Comparison of ENCODE assay signal across 9 cellular contexts in genomic region chr20:47316776-47317126, GRCh38. TPM values are rescaled to one million over a fixed set of nuclear protein-coding genes. Genes with fewer than 3 reads are reported as not detected.
DNase-seq lines count a peak whose midpoint lies in the region; ATAC-seq and TF ChIP-seq lines count a peak whose summit lies in the region.
"Had no signal": no experiment of that assay in that cellular context is flagged by ENCODE, and none has a peak within 500 bp of the region (broad histone marks: within the 10 kb centered on the region; RNA-seq: fewer than 3 reads in every experiment).

No MANE protein-coding gene starts in this region.

- no peak for DNase-seq in Calu3
- DNase-seq in activated CD4-positive, alpha-beta memory T cell treated with anti-CD3 and anti-CD28 coated beads for 36 hours = no peak
- no peak for DNase-seq in right atrium auricular region (ENCODE audit: low spot score)
- no peak for DNase-seq in psoas muscle
- DNase-seq in dedifferentiated amniotic fluid mesenchymal stem cell (ENCODE audit: extremely low spot score) = no peak
- DNase-seq in DMS153 (lab: John Stamatoyannopoulos, UW) = no peak
- DNase-seq: NCI-H187 had no signal

- TF ChIP-seq CTCF in Calu3 (IDR thresholded peaks at IDR 0.05; ENCODE audit: unreplicated experiment) (no peak), right atrium auricular region (IDR thresholded peaks at IDR 0.05) (no peak), psoas muscle (IDR thresholded peaks at IDR 0.05) (no peak)

- H3K36me3 Mint-ChIP-seq in Calu3 (ENCODE audit: insufficient read depth, unreplicated experiment) = peaks cover 75% of the 10 kb centered on the region
- peaks cover 4% of the 10 kb centered on the region for H3K36me3 Mint-ChIP-seq in activated CD4-positive, alpha-beta memory T cell treated with anti-CD3 and anti-CD28 coated beads for 36 hours

- H3K4me3 Mint-ChIP-seq in Calu3 (ENCODE audit: low read depth, unreplicated experiment) = peak overlapping the region; percentile 54
- no peak overlapping the region for H3K4me3 Mint-ChIP-seq in activated CD4-positive, alpha-beta memory T cell treated with anti-CD3 and anti-CD28 coated beads for 36 hours

- H3K4me3 ChIP-seq in right atrium auricular region = no peak overlapping the region
- H3K4me3 ChIP-seq in psoas muscle = peak overlapping the region; percentile 3

- H3K36me3 ChIP-seq in right atrium auricular region (no peaks in the 10 kb centered on the region), psoas muscle (ENCODE audit: insufficient read depth in 1 of 2, low read depth in 1 of 2) (peaks cover 0 to 6% of the 10 kb centered on the region in 2 donors)

- ATAC-seq in psoas muscle (peak in 1 of 4 donors; percentile 0), GM21619 (IDR thresholded peaks at IDR 0.05; ENCODE audit: unreplicated experiment) (no peak), HG03175 (IDR thresholded peaks at IDR 0.05; ENCODE audit: unreplicated experiment) (no peak)

- POLR2A ChIA-PET in activated CD4-positive, alpha-beta memory T cell treated with anti-CD3 and anti-CD28 coated beads for 36 hours (lab: Charles Lee) = interaction anchor here (1.0 to 1.8 kb wide), 2 partner anchors 10 to 40 kb away, joined by 4 to 7 read pairs; partner anchors contain the start of gene ZMYND8

- no TSS peak for BruUV-seq in Calu3 (replicated peaks; lab: Mats Ljungman, UMichigan)

- H3K27me3 ChIP-seq in right atrium auricular region (no peaks in the 10 kb centered on the region), psoas muscle (ENCODE audit: insufficient read depth in 3 of 3, low read length in 2 of 3) (no peaks in the 10 kb centered on the region)

- intact Hi-C loops in Calu3 (cut with micrococcal nuclease; ENCODE audit: unreplicated experiment) (loop anchor here (10.0 kb wide), 1 partner anchor 1258 kb away; no protein-coding TSS in a partner anchor), psoas muscle (cut with DNase I) (loop anchor here in 1 of 2 donors (1.0 to 10.0 kb wide), 2 partner anchors 42 to 1382 kb away; partner anchors contain the start of gene PCIF1)
- intact Hi-C loops in activated CD4-positive, alpha-beta memory T cell treated with anti-CD3 and anti-CD28 coated beads for 36 hours (cut with micrococcal nuclease) = loop anchor here (1.0 to 2.0 kb wide), 2 partner anchors 40 to 42 kb away; partner anchors contain the start of gene ZMYND8

- H3K27me3 Mint-ChIP-seq in Calu3 (ENCODE audit: unreplicated experiment) = no peaks in the 10 kb centered on the region
- H3K27me3 Mint-ChIP-seq in activated CD4-positive, alpha-beta memory T cell treated with anti-CD3 and anti-CD28 coated beads for 36 hours = no peaks in the 10 kb centered on the region

- H3K27ac ChIP-seq in right atrium auricular region (peak overlapping the region; percentile 94 to 98), psoas muscle (peak overlapping the region; percentile 96)

- H3K9me3 ChIP-seq in right atrium auricular region = no peaks in the 10 kb centered on the region
- no peaks in the 10 kb centered on the region for H3K9me3 ChIP-seq in psoas muscle

- CTCF ChIA-PET in Calu3 (lab: Charles Lee) = interaction anchor here (0.6 to 3.5 kb wide), 16 partner anchors 10 to 806 kb away, joined by 3 to 30 read pairs (median 4); partner anchors contain the start of gene ZMYND8
- CTCF ChIA-PET in activated CD4-positive, alpha-beta memory T cell treated with anti-CD3 and anti-CD28 coated beads for 36 hours (lab: Charles Lee) = interaction anchor here (0.8 to 1.8 kb wide), 3 partner anchors 14 to 67 kb away, joined by 3 to 8 read pairs (median 8); no protein-coding TSS in a partner anchor

- H3K9me3 Mint-ChIP-seq in Calu3 (ENCODE audit: low read depth, unreplicated experiment) = no peaks in the 10 kb centered on the region
- no peaks in the 10 kb centered on the region for H3K9me3 Mint-ChIP-seq in activated CD4-positive, alpha-beta memory T cell treated with anti-CD3 and anti-CD28 coated beads for 36 hours

- peaks cover 69% of the 10 kb centered on the region for H3K4me1 Mint-ChIP-seq in Calu3 (ENCODE audit: low read depth, unreplicated experiment)
- peaks cover 58% of the 10 kb centered on the region for H3K4me1 Mint-ChIP-seq in activated CD4-positive, alpha-beta memory T cell treated with anti-CD3 and anti-CD28 coated beads for 36 hours (ENCODE audit: low read depth)

- H3K27ac Mint-ChIP-seq in Calu3 (ENCODE audit: unreplicated experiment) = peak overlapping the region; percentile 97
- H3K27ac Mint-ChIP-seq in activated CD4-positive, alpha-beta memory T cell treated with anti-CD3 and anti-CD28 coated beads for 36 hours = peak overlapping the region; percentile 82

- WGBS in psoas muscle, 3 donors = 77 to 94% (median 88%) methylated on average over 3 of the region's 3 CpGs

- peaks cover 0 to 88% of the 10 kb centered on the region in 2 donors for H3K4me1 ChIP-seq in right atrium auricular region
- H3K4me1 ChIP-seq in psoas muscle = peaks cover 64% of the 10 kb centered on the region

RNA-seq across cellular contexts. Expression of gene ZMYND8, which starts 39.7 kb away (rescaled TPM):
- total RNA-seq in Calu3 (2022) (53.1 and 77.3 TPM in 2 replicates), right atrium auricular region (10 to 100 TPM; 22.0 to 35.3 TPM), psoas muscle (10 to 100 TPM; 17.7 to 42.9 (median 22.4) TPM)
- total RNA-seq in activated CD4-positive, alpha-beta memory T cell treated with anti-CD3 and anti-CD28 coated beads for 36 hours = 10 to 100 TPM; 28.1 to 29.6 TPM
- polyA plus RNA-seq in psoas muscle = 1 to 10 TPM; 4.7 to 9.5 (median 8.2) TPM
